In genomic region chrX:137427061-137427778, GRCh38 we compare ENCODE assay signal across 8 cellular contexts.
DNase-seq lines count a peak whose midpoint lies in the region; ATAC-seq and TF ChIP-seq lines count a peak whose summit lies in the region.

No MANE protein-coding gene starts in this region.

- H3K4me3 Mint-ChIP-seq in activated naive CD4-positive, alpha-beta T cell treated with anti-CD3 and anti-CD28 coated beads, Interleukin-2, amount 50 U/mL, for 24 hours, result peak overlapping the region; percentile 81

- ATAC-seq in activated naive CD4-positive, alpha-beta T cell treated with anti-CD3 and anti-CD28 coated beads, Interleukin-2, amount 50 U/mL, for 72 hours, result no peak
- ATAC-seq in GM19455 (IDR thresholded peaks at IDR 0.05; ENCODE audit: unreplicated experiment), result no peak
- ATAC-seq in HG03354 (IDR thresholded peaks at IDR 0.05; ENCODE audit: poor library complexity, severe bottlenecking, unreplicated experiment), result no peak

- no peak overlapping the region for H3K27ac Mint-ChIP-seq in activated naive CD4-positive, alpha-beta T cell treated with anti-CD3 and anti-CD28 coated beads, Interleukin-2, amount 50 U/mL, for 24 hours
- no peak overlapping the region for H3K27ac Mint-ChIP-seq in activated naive CD4-positive, alpha-beta T cell treated with anti-CD3 and anti-CD28 coated beads, Interleukin-2, amount 50 U/mL, for 72 hours

- no peaks in the 10 kb centered on the region for H3K36me3 Mint-ChIP-seq in activated naive CD4-positive, alpha-beta T cell treated with anti-CD3 and anti-CD28 coated beads, Interleukin-2, amount 50 U/mL, for 24 hours
- peaks cover 0 to 10% of the 10 kb centered on the region in 2 donors for H3K36me3 Mint-ChIP-seq in activated naive CD4-positive, alpha-beta T cell treated with anti-CD3 and anti-CD28 coated beads, Interleukin-2, amount 50 U/mL, for 72 hours

- H3K36me3 ChIP-seq in ascending aorta (no peaks in the 10 kb centered on the region), tibial artery (no peaks in the 10 kb centered on the region)

- H3K9me3 Mint-ChIP-seq in activated naive CD4-positive, alpha-beta T cell treated with anti-CD3 and anti-CD28 coated beads, Interleukin-2, amount 50 U/mL, for 24 hours, result no peaks in the 10 kb centered on the region
- no peaks in the 10 kb centered on the region for H3K9me3 Mint-ChIP-seq in activated naive CD4-positive, alpha-beta T cell treated with anti-CD3 and anti-CD28 coated beads, Interleukin-2, amount 50 U/mL, for 72 hours

- no peaks in the 10 kb centered on the region for H3K9me3 ChIP-seq in ascending aorta
- H3K9me3 ChIP-seq in tibial artery, result no peaks in the 10 kb centered on the region

- peak overlapping the region; percentile 45 to 63 for H3K4me3 ChIP-seq in ascending aorta
- peak overlapping the region; percentile 42 to 58 for H3K4me3 ChIP-seq in tibial artery

- peaks cover 5% of the 10 kb centered on the region for H3K4me1 Mint-ChIP-seq in activated naive CD4-positive, alpha-beta T cell treated with anti-CD3 and anti-CD28 coated beads, Interleukin-2, amount 50 U/mL, for 24 hours

- TF ChIP-seq CTCF in ascending aorta (IDR thresholded peaks at IDR 0.05) (no peak), tibial artery (IDR thresholded peaks at IDR 0.05) (no peak)

- H3K27ac ChIP-seq in ascending aorta (no peak overlapping the region), tibial artery (no peak overlapping the region)

- DNase-seq in activated naive CD4-positive, alpha-beta T cell treated with anti-CD3 and anti-CD28 coated beads, Interleukin-2, amount 50 U/mL, for 72 hours (ENCODE audit: low spot score in 2 of 2), result no peak
- DNase-seq in ascending aorta (ENCODE audit: low spot score in 2 of 2) (no peak), left kidney (ENCODE audit: low read depth, low spot score) (peak; percentile 15), tibial artery (no peak), cerebellum (ENCODE audit: low spot score) (no peak)

- H3K27me3 ChIP-seq in ascending aorta, result peaks cover 29% of the 10 kb centered on the region
- H3K27me3 ChIP-seq in tibial artery, result peaks cover 0 to 48% of the 10 kb centered on the region in 2 donors

- intact Hi-C loops in ascending aorta (cut with DNase I) (no loop called here), tibial artery (cut with DNase I; ENCODE audit: low total_unique reads) (no loop called here)

- H3K27me3 Mint-ChIP-seq in activated naive CD4-positive, alpha-beta T cell treated with anti-CD3 and anti-CD28 coated beads, Interleukin-2, amount 50 U/mL, for 24 hours, result peaks cover 34% of the 10 kb centered on the region

- H3K4me1 ChIP-seq in ascending aorta (peaks cover 2 to 4% of the 10 kb centered on the region in 2 donors), tibial artery (peaks cover 0 to 28% (median 15%) of the 10 kb centered on the region in 4 donors)
